In the genomic region with DNA sequence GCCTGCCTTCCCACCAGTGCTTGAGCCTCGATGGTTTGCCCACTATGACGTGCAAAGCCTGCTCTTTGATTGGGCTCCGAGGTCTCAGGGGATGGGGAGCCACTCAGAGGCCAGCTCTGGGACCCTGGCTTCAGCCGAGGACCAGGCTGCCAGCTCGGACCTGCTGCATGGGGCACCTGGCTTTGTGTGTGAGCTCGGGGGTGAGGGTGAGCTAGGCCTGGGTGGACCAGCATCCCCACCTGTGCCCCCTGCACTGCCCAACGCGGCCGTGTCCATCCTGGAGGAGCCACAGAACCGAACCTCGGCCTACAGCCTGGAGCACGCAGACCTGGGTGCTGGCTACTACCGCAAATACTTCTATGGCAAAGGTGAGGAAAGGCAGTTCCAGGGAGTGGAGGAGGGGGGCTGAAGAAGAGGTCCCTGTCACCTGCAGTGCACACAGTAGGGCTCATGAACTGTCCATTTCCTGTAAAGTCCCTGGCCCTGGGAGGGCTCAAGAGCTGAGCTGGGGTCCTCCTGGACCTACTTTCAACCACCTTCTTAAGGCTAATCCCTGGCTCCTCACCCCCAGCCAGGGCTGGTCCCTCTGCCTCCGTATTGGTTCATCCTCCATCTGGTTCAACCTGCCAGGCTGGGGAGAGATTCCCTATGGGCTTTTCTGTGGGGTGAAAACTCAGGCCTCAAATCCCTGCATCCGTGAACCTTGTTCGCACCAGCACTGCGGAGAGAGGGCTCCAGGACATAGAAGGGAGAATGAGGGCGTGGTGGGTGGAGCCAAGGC, we compare ENCODE assay signal across 12 cellular contexts. TPM values are rescaled to one million over a fixed set of nuclear protein-coding genes. Genes with fewer than 3 reads are reported as not detected.
DNase-seq lines count a peak whose midpoint lies in the region; ATAC-seq and TF ChIP-seq lines count a peak whose summit lies in the region.
"Had no signal": no experiment of that assay in that cellular context is flagged by ENCODE, and none has a peak within 500 bp of the region (broad histone marks: within the 10 kb centered on the region; RNA-seq: fewer than 3 reads in every experiment).

No MANE protein-coding gene starts in this region.

- H3K27ac ChIP-seq in Peyer's patch (peak overlapping the region; percentile 88 to 95 (median 94)), esophagus (ENCODE audit: low read depth in 2 of 2, low read length in 1 of 2) (peak overlapping the region; percentile 18 to 76)

- TF ChIP-seq CTCF in Peyer's patch (IDR thresholded peaks at IDR 0.05): no peak
- TF ChIP-seq CTCF in retinal pigment epithelial cell (conservative IDR thresholded peaks at IDR 0.05; ENCODE audit: low read depth, low read length): no peak

- no peak for ATAC-seq in GM21447 (IDR thresholded peaks at IDR 0.05; ENCODE audit: unreplicated experiment)
- no peak for ATAC-seq in HG03439 (IDR thresholded peaks at IDR 0.05; ENCODE audit: unreplicated experiment)
- ATAC-seq: left colon had no signal

- DNase-seq in Peyer's patch (no peak), retinal pigment epithelial cell (ENCODE audit: low read depth) (no peak), NCI-H1092 (lab: John Stamatoyannopoulos, UW) (no peak)
- no peak for DNase-seq in stimulated activated CD4-positive, alpha-beta T cell treated with anti-CD3 and anti-CD28 coated beads, Interleukin-15, amount 100 ng/mL, for 24 hours
- DNase-seq: EL, NCI-H1105 treated with DMSO at 0.1 percent for 48 hours had no signal

- WGBS in esophagus, 2 donors: 74 to 79% methylated on average over 18 of the region's 18 CpGs

- TF ChIP-seq POLR2A in Peyer's patch (IDR thresholded peaks at IDR 0.05): no peak

- H3K9me3 ChIP-seq in Peyer's patch (no peaks in the 10 kb centered on the region), esophagus (ENCODE audit: control insufficient read depth in 2 of 2, insufficient read depth in 1 of 2, low read depth in 1 of 2, low read length in 1 of 2) (no peaks in the 10 kb centered on the region)

- peaks cover 0 to 36% (median 22%) of the 10 kb centered on the region in 4 donors for H3K4me1 ChIP-seq in Peyer's patch
- peaks cover 7 to 18% of the 10 kb centered on the region in 2 donors for H3K4me1 ChIP-seq in esophagus (ENCODE audit: control insufficient read depth in 2 of 2, insufficient read depth in 2 of 2, low read length in 1 of 2)

- H3K36me3 ChIP-seq in Peyer's patch (peaks cover 0 to 11% (median 0%) of the 10 kb centered on the region in 3 donors), esophagus (ENCODE audit: control insufficient read depth in 2 of 2, insufficient read depth in 2 of 2, low read length in 1 of 2) (peaks cover 0 to 19% of the 10 kb centered on the region in 2 donors)

- H3K27me3 ChIP-seq in Peyer's patch (no peaks in the 10 kb centered on the region), esophagus (ENCODE audit: control insufficient read depth in 1 of 2, insufficient read depth in 2 of 2, low read length in 2 of 2) (no peaks in the 10 kb centered on the region)

- H3K4me3 ChIP-seq in GM08714 (ENCODE audit: low read length): peak overlapping the region; percentile 66; the same call in 1 of the 2 replicates
- H3K4me3 ChIP-seq in Peyer's patch: peak overlapping the region; percentile 36 to 78 (median 64)
- peak overlapping the region in 1 of 2 donors; percentile 39 for H3K4me3 ChIP-seq in esophagus (ENCODE audit: low read depth in 1 of 2, low read length in 2 of 2)
- H3K4me3 ChIP-seq in retinal pigment epithelial cell (ENCODE audit: low read length): peak overlapping the region; percentile 42

RNA-seq across cellular contexts. Expression of gene SIPA1, which starts 3.5 kb away (rescaled TPM):
- total RNA-seq in Peyer's patch: 10 to 100 TPM; 18.0 to 48.7 (median 24.7) TPM
- 10 to 100 TPM; 22.8 to 32.5 TPM for polyA plus RNA-seq in esophagus

RNA-seq across cellular contexts. Expression of gene RELA, which starts 21.3 kb away (rescaled TPM):
- total RNA-seq in Peyer's patch: 10 to 100 TPM; 46.6 to 86.9 (median 59.7) TPM
- polyA plus RNA-seq in esophagus: 10 to 100 TPM; 39.6 to 40.0 TPM

RNA-seq across cellular contexts. Expression of gene PCNX3, which starts 25.8 kb away (rescaled TPM):
- total RNA-seq in Peyer's patch: 100 to 1,000 TPM in 1 of 4 donors, 10 to 100 TPM in 3; 60.2 to 106 (median 81.3) TPM
- 10 to 100 TPM; 15.0 to 16.1 TPM for polyA plus RNA-seq in esophagus

RNA-seq across cellular contexts. Expression of gene MAP3K11, which starts 27.4 kb away (rescaled TPM):
- 100 to 1,000 TPM; 106 to 209 (median 150) TPM for total RNA-seq in Peyer's patch
- polyA plus RNA-seq in esophagus: 10 to 100 TPM; 25.7 to 35.2 TPM

RNA-seq across cellular contexts. Expression of gene KCNK7, which starts 45.8 kb away (rescaled TPM):
- total RNA-seq in Peyer's patch: 1 to 10 TPM in 3 of 4 donors, not detected in 1; 1.5 to 3.5 (median 2.5) TPM
- polyA plus RNA-seq in esophagus: 10 to 100 TPM; 18.4 to 19.8 TPM
- total RNA-seq: RPMI7951 had no signal
